In genomic region chr14:29569194-29569593, GRCh38 we compare ENCODE assay signal across 4 cellular contexts.
"Had no signal": no experiment of that assay in that cellular context is flagged by ENCODE, and none has a peak within 500 bp of the region (broad histone marks: within the 10 kb centered on the region; RNA-seq: fewer than 3 reads in every experiment).

No MANE protein-coding gene starts in this region.

- ATAC-seq: GM23338 had no signal

- DNase-seq: H9, HCEC 1CT, IMR-90 had no signal
